18 cellular contexts compared by ENCODE assay signal in genomic region chr1:3789421-3790300, GRCh38. TPM values are rescaled to one million over a fixed set of nuclear protein-coding genes. Genes with fewer than 3 reads are reported as not detected.
A peak's percentile ranks its signal among the peaks of the same experiment; 100 is the strongest.
DNase-seq lines count a peak whose midpoint lies in the region; ATAC-seq, FAIRE-seq and TF ChIP-seq lines count a peak whose summit lies in the region.
"Had no signal": no experiment of that assay in that cellular context is flagged by ENCODE, and none has a peak within 500 bp of the region (broad histone marks: within the 10 kb centered on the region; RNA-seq: fewer than 3 reads in every experiment).

No MANE protein-coding gene starts in this region.

- peak; percentile 42 for DNase-seq in Right ventricle myocardium inferior (ENCODE audit: missing footprints)
- no peak for DNase-seq in cardiac septum (ENCODE audit: low spot score)
- DNase-seq in HepG2 (ENCODE audit: low spot score): no peak
- no peak for DNase-seq in stimulated activated effector memory CD8-positive, alpha-beta T cell treated with anti-CD3 and anti-CD28 coated beads, Interleukin-12 subunit alpha, Interleukin-12 subunit beta, amount 100 ng/mL, for 72 hours (ENCODE audit: low spot score in 2 of 2)
- DNase-seq in HTR-8/SVneo (ENCODE audit: insufficient read length, low spot score): no peak
- DNase-seq in SIG-M5 treated with dmso at 0.1 percent for 504 hours (lab: John Stamatoyannopoulos, UW; ENCODE audit: unreplicated experiment): no peak
- DNase-seq in activated CD4-positive, CD25-positive, alpha-beta regulatory T cell treated with anti-CD3 and anti-CD28 coated beads, Interleukin-2, amount 50 U/mL, for 72 hours: no peak
- DNase-seq: 8988T, EL, MG63, NCI-H1092 treated with DMSO at 0.1 percent for 48 hours, NCI-H1694, NCI-H345, NCI-H69, PC-3 had no signal

- no peak overlapping the region for H2AFZ ChIP-seq in HepG2 (ENCODE audit: low read length)

- no peak for TF ChIP-seq CTCF in HepG2 (CRISPR knock-in tag; IDR thresholded peaks at IDR 0.05)

- H3K4me1 ChIP-seq in HepG2 (ENCODE audit: insufficient read depth, low read length): peaks cover 39% of the 10 kb centered on the region

- H3K4me1 Mint-ChIP-seq in dendritic cell treated with granulocyte-macrophage colony-stimulating factor and Interleukin-4, amounts not matched to agents 40 ng/mL and 50 ng/mL, for 4 days (ENCODE audit: low read depth): peaks cover 44% of the 10 kb centered on the region
- peaks cover 37% of the 10 kb centered on the region for H3K4me1 Mint-ChIP-seq in stimulated activated effector memory CD8-positive, alpha-beta T cell treated with anti-CD3 and anti-CD28 coated beads, Interleukin-12 subunit alpha, Interleukin-12 subunit beta, amount 100 ng/mL, for 72 hours

- TF ChIP-seq EP300 in HepG2 (IDR thresholded peaks at IDR 0.05; ENCODE audit: low read depth in 2 of 2, low read length in 2 of 2) (no peak), HepG2 (CRISPR knock-in tag; IDR thresholded peaks at IDR 0.05; ENCODE audit: borderline replicate concordance) (no peak)

- no peaks in the 10 kb centered on the region for H3K27me3 Mint-ChIP-seq in dendritic cell treated with granulocyte-macrophage colony-stimulating factor and Interleukin-4, amounts not matched to agents 40 ng/mL and 50 ng/mL, for 4 days

- 96% methylated on average over 13 of the region's 34 CpGs for WGBS in HepG2 (ENCODE audit: low lambda C conversion rate)

- H3K27me3 ChIP-seq in HepG2 (ENCODE audit: control insufficient read depth in 1 of 2, insufficient read depth in 2 of 2, low read length in 2 of 2): no peaks in the 10 kb centered on the region
- H3K27me3 ChIP-seq: MG63 had no signal

- CTCF ChIA-PET in HepG2 (lab: Yijun Ruan, JAX; ENCODE audit: low intra/inter-chr PET ratio, low total read pairs): no interaction called here

- FAIRE-seq in HepG2 (lab: Jason Lieb, UNC) (no peak), HTR-8/SVneo (lab: Jason Lieb, UNC) (no peak)

- no peak overlapping the region for H3K4me3 ChIP-seq in HepG2 (replicated peaks in 1 of 3; ENCODE audit: insufficient read depth in 1 of 3, low read depth in 2 of 3, low read length in 3 of 3)
- H3K4me3 ChIP-seq: MG63 had no signal

- H3K36me3 Mint-ChIP-seq in dendritic cell treated with granulocyte-macrophage colony-stimulating factor and Interleukin-4, amounts not matched to agents 40 ng/mL and 50 ng/mL, for 4 days (ENCODE audit: low read depth): peaks cover 76% of the 10 kb centered on the region
- peaks cover 64% of the 10 kb centered on the region for H3K36me3 Mint-ChIP-seq in stimulated activated effector memory CD8-positive, alpha-beta T cell treated with anti-CD3 and anti-CD28 coated beads, Interleukin-12 subunit alpha, Interleukin-12 subunit beta, amount 100 ng/mL, for 72 hours

- ATAC-seq in Right ventricle myocardium inferior: no peak
- ATAC-seq in HepG2: no peak
- no peak for ATAC-seq in stimulated activated effector memory CD8-positive, alpha-beta T cell treated with anti-CD3 and anti-CD28 coated beads, Interleukin-12 subunit alpha, Interleukin-12 subunit beta, amount 100 ng/mL, for 72 hours
- ATAC-seq: PC-3 had no signal

- 0 out of 4 replicates have a peak, but pooled peaks of 1 of the 2 experiments have one; percentile 24 for TF ChIP-seq POLR2A in HepG2 (IDR thresholded peaks at IDR 0.05; ENCODE audit: insufficient read depth in 1 of 2, low read depth in 2 of 2, low read length in 2 of 2)

- TF ChIP-seq RAD21 in HepG2 (CRISPR knock-in tag; IDR thresholded peaks at IDR 0.05): no peak

- no peaks in the 10 kb centered on the region for H3K9me3 ChIP-seq in HepG2 (ENCODE audit: low read length)
- H3K9me3 ChIP-seq: MG63 had no signal

- H3K27ac Mint-ChIP-seq in dendritic cell treated with granulocyte-macrophage colony-stimulating factor and Interleukin-4, amounts not matched to agents 40 ng/mL and 50 ng/mL, for 4 days: peak overlapping the region; percentile 29
- peak overlapping the region; percentile 37 for H3K27ac Mint-ChIP-seq in stimulated activated effector memory CD8-positive, alpha-beta T cell treated with anti-CD3 and anti-CD28 coated beads, Interleukin-12 subunit alpha, Interleukin-12 subunit beta, amount 100 ng/mL, for 72 hours

- H3K4me2 ChIP-seq in HepG2 (ENCODE audit: low read depth, low read length): no peak overlapping the region

- 0 out of 2 replicates have a peak, but pooled peaks cover 7% of the 10 kb centered on the region for H4K20me1 ChIP-seq in HepG2 (ENCODE audit: insufficient read depth, low read length)

- in situ Hi-C loops in HepG2 (cut with HindIII; ENCODE audit: extremely low pct_ligation_motif_present, low pct_unique_long_range_greater_than_20kb): no loop called here

- H3K9me3 Mint-ChIP-seq in dendritic cell treated with granulocyte-macrophage colony-stimulating factor and Interleukin-4, amounts not matched to agents 40 ng/mL and 50 ng/mL, for 4 days: no peaks in the 10 kb centered on the region
- no peaks in the 10 kb centered on the region for H3K9me3 Mint-ChIP-seq in stimulated activated effector memory CD8-positive, alpha-beta T cell treated with anti-CD3 and anti-CD28 coated beads, Interleukin-12 subunit alpha, Interleukin-12 subunit beta, amount 100 ng/mL, for 72 hours

- peaks cover 37% of the 10 kb centered on the region for H3K79me2 ChIP-seq in HepG2 (ENCODE audit: insufficient read depth, low read length)

- no TSS peak for BruUV-seq in HepG2 (replicated peaks; lab: Mats Ljungman, UMichigan)

- POLR2A ChIA-PET in HepG2 (lab: Yijun Ruan, JAX): interaction anchor here (1.3 to 1.6 kb wide), 2 partner anchors 14 to 15 kb away, joined by 3 to 4 read pairs; no protein-coding TSS in a partner anchor

- no peak overlapping the region for H3K4me3 Mint-ChIP-seq in dendritic cell treated with granulocyte-macrophage colony-stimulating factor and Interleukin-4, amounts not matched to agents 40 ng/mL and 50 ng/mL, for 4 days
- no peak overlapping the region for H3K4me3 Mint-ChIP-seq in stimulated activated effector memory CD8-positive, alpha-beta T cell treated with anti-CD3 and anti-CD28 coated beads, Interleukin-12 subunit alpha, Interleukin-12 subunit beta, amount 100 ng/mL, for 72 hours

- intact Hi-C loops in Right ventricle myocardium inferior (cut with DNase I): loop anchor here (10.0 kb wide), 1 partner anchor 165 kb away; the partner anchor contains the start of gene TPRG1L
- intact Hi-C loops in cardiac septum (cut with DNase I): loop anchor here (10.0 kb wide), 1 partner anchor 165 kb away; the partner anchor contains the start of gene TPRG1L
- intact Hi-C loops in dendritic cell treated with granulocyte-macrophage colony-stimulating factor and Interleukin-4, amounts not matched to agents 40 ng/mL and 50 ng/mL, for 4 days (cut with micrococcal nuclease): loop anchor here (10.0 kb wide), 1 partner anchor 45 kb away; no protein-coding TSS in a partner anchor
- intact Hi-C loops in HepG2 (cut with micrococcal nuclease; ENCODE audit: unreplicated experiment): no loop called here

- H3K27ac ChIP-seq in HepG2 (ENCODE audit: extremely low read length, insufficient read depth, low read length): no peak overlapping the region
- H3K27ac ChIP-seq: C4-2B, HL-60 had no signal

- peaks cover 10 to 31% of the 10 kb centered on the region in 2 experiments; a peak in 4 of 5 replicates for H3K36me3 ChIP-seq in HepG2 (replicated peaks in 1 of 2; ENCODE audit: control insufficient read depth in 1 of 2, insufficient read depth in 2 of 2, low read length in 2 of 2)

- no peak overlapping the region for H3K9ac ChIP-seq in HepG2 (ENCODE audit: insufficient read depth, low read depth, low read length)

RNA-seq across cellular contexts. Expression of gene LRRC47, which starts 6.6 kb away (rescaled TPM):
- total RNA-seq in Right ventricle myocardium inferior: 54.5 TPM
- total RNA-seq in cardiac septum: 63.1 TPM
- total RNA-seq in HepG2 (2016; rRNA removed; fragmentation: Illumina TruSeq; extraction: Trizol): 52.4 and 52.5 TPM in 2 replicates
- total RNA-seq in HepG2 (2016; cell fraction: cytosol; rRNA removed; fragmentation: Illumina TruSeq; extraction: Trizol; ENCODE audit: low read depth): 6.5 and 7.6 TPM in 2 replicates
- total RNA-seq in HepG2 (2016; cell fraction: insoluble cytoplasmic fraction; rRNA removed; fragmentation: Illumina TruSeq; extraction: Trizol): 47.8 and 53.6 TPM in 2 replicates
- total RNA-seq in HepG2 (2016; cell fraction: membrane; rRNA removed; fragmentation: Illumina TruSeq; extraction: Trizol): 11.1 and 12.6 TPM in 2 replicates
- 22.3 and 30.2 TPM in 2 replicates for total RNA-seq in HepG2 (2016; cell fraction: nucleus; rRNA removed; fragmentation: Illumina TruSeq; extraction: Trizol)
- polyA plus RNA-seq in HepG2 (2011; rRNA removed): 18.3 and 20.2 TPM in 2 replicates
- polyA plus RNA-seq in HepG2 (2011; cell fraction: cytosol; rRNA removed): 11.1 and 11.8 TPM in 2 replicates
- polyA plus RNA-seq in HepG2 (2011; cell fraction: nucleus; rRNA removed): 22.8 and 33.3 TPM in 2 replicates
- 19.1 and 36.0 TPM in 2 replicates for polyA plus RNA-seq in HepG2 (2012)
- polyA plus RNA-seq in HepG2 (2016; cell fraction: cytosol; fragmentation: Illumina TruSeq; extraction: Trizol; ENCODE audit: low read depth): 3.5 and 3.9 TPM in 2 replicates
- 46.2 and 54.8 TPM in 2 replicates for polyA plus RNA-seq in HepG2 (2016; cell fraction: insoluble cytoplasmic fraction; fragmentation: Illumina TruSeq; extraction: Trizol; ENCODE audit: low read depth)
- 9.2 and 9.3 TPM in 2 replicates for polyA plus RNA-seq in HepG2 (2016; cell fraction: membrane; fragmentation: Illumina TruSeq; extraction: Trizol; ENCODE audit: low read depth)
- polyA plus RNA-seq in HepG2 (2016; cell fraction: nucleus; fragmentation: Illumina TruSeq; extraction: Trizol; ENCODE audit: insufficient read depth, low read depth): 63.9 and 68.5 TPM in 2 replicates
- 12.3 and 17.4 TPM in 2 replicates for polyA minus RNA-seq in HepG2 (2011; rRNA and poly(A)+ RNA removed; ENCODE audit: low replicate concordance)
- 12.0 and 18.0 TPM in 2 replicates for polyA minus RNA-seq in HepG2 (2011; cell fraction: cytosol; rRNA and poly(A)+ RNA removed)
- polyA minus RNA-seq in HepG2 (2011; cell fraction: nucleus; rRNA and poly(A)+ RNA removed): 10.1 and 11.3 TPM in 2 replicates

RNA-seq across cellular contexts. Expression of gene SMIM1, which starts 17.1 kb away (rescaled TPM):
- total RNA-seq in Right ventricle myocardium inferior: 13.0 TPM
- 8.0 TPM for total RNA-seq in cardiac septum
- 55.8 and 56.3 TPM in 2 replicates for total RNA-seq in HepG2 (2016; rRNA removed; fragmentation: Illumina TruSeq; extraction: Trizol)
- total RNA-seq in HepG2 (2016; cell fraction: cytosol; rRNA removed; fragmentation: Illumina TruSeq; extraction: Trizol; ENCODE audit: low read depth): 360 and 516 TPM in 2 replicates
- total RNA-seq in HepG2 (2016; cell fraction: insoluble cytoplasmic fraction; rRNA removed; fragmentation: Illumina TruSeq; extraction: Trizol): 54.3 and 58.0 TPM in 2 replicates
- total RNA-seq in HepG2 (2016; cell fraction: membrane; rRNA removed; fragmentation: Illumina TruSeq; extraction: Trizol): 94.8 and 147 TPM in 2 replicates
- 35.3 and 45.5 TPM in 2 replicates for total RNA-seq in HepG2 (2016; cell fraction: nucleus; rRNA removed; fragmentation: Illumina TruSeq; extraction: Trizol)
- 12.4 and 22.2 TPM in 2 replicates for polyA plus RNA-seq in HepG2 (2011; rRNA removed)
- 15.0 and 35.9 TPM in 2 replicates for polyA plus RNA-seq in HepG2 (2011; cell fraction: cytosol; rRNA removed)
- polyA plus RNA-seq in HepG2 (2011; cell fraction: nucleus; rRNA removed): 20.1 and 21.5 TPM in 2 replicates
- polyA plus RNA-seq in HepG2 (2012): 18.7 and 18.9 TPM in 2 replicates
- 172 and 230 TPM in 2 replicates for polyA plus RNA-seq in HepG2 (2016; cell fraction: cytosol; fragmentation: Illumina TruSeq; extraction: Trizol; ENCODE audit: low read depth)
- polyA plus RNA-seq in HepG2 (2016; cell fraction: insoluble cytoplasmic fraction; fragmentation: Illumina TruSeq; extraction: Trizol; ENCODE audit: low read depth): 45.5 and 47.9 TPM in 2 replicates
- polyA plus RNA-seq in HepG2 (2016; cell fraction: membrane; fragmentation: Illumina TruSeq; extraction: Trizol; ENCODE audit: low read depth): 82.1 and 104 TPM in 2 replicates
- 32.0 and 32.8 TPM in 2 replicates for polyA plus RNA-seq in HepG2 (2016; cell fraction: nucleus; fragmentation: Illumina TruSeq; extraction: Trizol; ENCODE audit: insufficient read depth, low read depth)
- 29.5 TPM in 1 of 2 replicates, not detected in the other for polyA minus RNA-seq in HepG2 (2011; rRNA and poly(A)+ RNA removed; ENCODE audit: low replicate concordance)
- polyA minus RNA-seq in HepG2 (2011; cell fraction: cytosol; rRNA and poly(A)+ RNA removed): 18.6 and 19.1 TPM in 2 replicates
- polyA minus RNA-seq in HepG2 (2011; cell fraction: nucleus; rRNA and poly(A)+ RNA removed): 17.1 and 18.4 TPM in 2 replicates

RNA-seq across cellular contexts. Expression of gene CCDC27, which starts 37.4 kb away (rescaled TPM):
- not detected for total RNA-seq in Right ventricle myocardium inferior
- not detected for total RNA-seq in cardiac septum
- not detected in 2 replicates for total RNA-seq in HepG2 (2016; rRNA removed; fragmentation: Illumina TruSeq; extraction: Trizol)
- total RNA-seq in HepG2 (2016; cell fraction: cytosol; rRNA removed; fragmentation: Illumina TruSeq; extraction: Trizol; ENCODE audit: low read depth): not detected in 2 replicates
- total RNA-seq in HepG2 (2016; cell fraction: insoluble cytoplasmic fraction; rRNA removed; fragmentation: Illumina TruSeq; extraction: Trizol): not detected in 2 replicates
- total RNA-seq in HepG2 (2016; cell fraction: membrane; rRNA removed; fragmentation: Illumina TruSeq; extraction: Trizol): not detected in 2 replicates
- total RNA-seq in HepG2 (2016; cell fraction: nucleus; rRNA removed; fragmentation: Illumina TruSeq; extraction: Trizol): not detected in 2 replicates
- polyA plus RNA-seq in HepG2 (2011; rRNA removed): not detected in 2 replicates
- polyA plus RNA-seq in HepG2 (2011; cell fraction: cytosol; rRNA removed): not detected in 2 replicates
- polyA plus RNA-seq in HepG2 (2011; cell fraction: nucleus; rRNA removed): not detected in 2 replicates
- polyA plus RNA-seq in HepG2 (2012): 0.23 TPM in 1 of 2 replicates, not detected in the other
- not detected in 2 replicates for polyA plus RNA-seq in HepG2 (2016; cell fraction: cytosol; fragmentation: Illumina TruSeq; extraction: Trizol; ENCODE audit: low read depth)
- not detected in 2 replicates for polyA plus RNA-seq in HepG2 (2016; cell fraction: insoluble cytoplasmic fraction; fragmentation: Illumina TruSeq; extraction: Trizol; ENCODE audit: low read depth)
- polyA plus RNA-seq in HepG2 (2016; cell fraction: membrane; fragmentation: Illumina TruSeq; extraction: Trizol; ENCODE audit: low read depth): not detected in 2 replicates
- polyA plus RNA-seq in HepG2 (2016; cell fraction: nucleus; fragmentation: Illumina TruSeq; extraction: Trizol; ENCODE audit: insufficient read depth, low read depth): not detected in 2 replicates
- not detected in 2 replicates for polyA minus RNA-seq in HepG2 (2011; rRNA and poly(A)+ RNA removed; ENCODE audit: low replicate concordance)
- polyA minus RNA-seq in HepG2 (2011; cell fraction: cytosol; rRNA and poly(A)+ RNA removed): not detected in 2 replicates
- not detected in 2 replicates for polyA minus RNA-seq in HepG2 (2011; cell fraction: nucleus; rRNA and poly(A)+ RNA removed)
- total RNA-seq: PC-3 had no signal
